ENCODE assay signal across 10 cellular contexts in the genomic region with DNA sequence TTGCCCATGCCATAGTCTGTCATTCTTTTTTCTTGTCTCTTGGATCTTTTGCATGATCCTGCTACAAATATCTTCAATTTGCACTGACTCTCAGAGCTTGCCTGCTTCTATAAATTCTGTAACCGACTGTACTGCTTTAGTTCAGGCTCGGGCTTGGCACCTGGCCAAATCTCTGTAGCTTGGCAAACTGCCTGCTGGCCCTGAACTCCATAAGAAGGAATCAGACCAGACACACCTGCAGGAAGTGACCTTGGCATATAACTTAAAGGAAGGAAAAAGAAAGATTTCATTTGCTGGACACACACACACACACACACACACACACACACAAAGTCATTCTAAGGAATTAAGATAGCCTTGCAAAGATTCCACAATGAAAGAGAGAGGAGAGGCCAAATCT.
DNase-seq lines count a peak whose midpoint lies in the region; ATAC-seq and TF ChIP-seq lines count a peak whose summit lies in the region.
"Had no signal": no experiment of that assay in that cellular context is flagged by ENCODE, and none has a peak within 500 bp of the region (broad histone marks: within the 10 kb centered on the region; RNA-seq: fewer than 3 reads in every experiment).

No MANE protein-coding gene starts in this region.

- H3K4me3 ChIP-seq in right lobe of liver (no peak overlapping the region), GM23338 (no peak overlapping the region)

- peaks cover 15% of the 10 kb centered on the region for H3K9me3 Mint-ChIP-seq in GM23338
- H3K9me3 Mint-ChIP-seq: CD4-positive, alpha-beta T cell had no signal

- no peak overlapping the region for H3K4me3 Mint-ChIP-seq in GM23338
- H3K4me3 Mint-ChIP-seq: activated naive CD4-positive, alpha-beta T cell treated with anti-CD3 and anti-CD28 coated beads, Interleukin-2, amount 10 ng/mL, durations not matched to agents 7 days and 5 days; CD4-positive, alpha-beta T cell had no signal

- H3K36me3 ChIP-seq in right lobe of liver, result no peaks in the 10 kb centered on the region
- no peaks in the 10 kb centered on the region for H3K36me3 ChIP-seq in GM23338 (ENCODE audit: insufficient read depth)

- H2AFZ ChIP-seq in GM23338, result no peak overlapping the region

- no peak for TF ChIP-seq POLR2A in right lobe of liver (IDR thresholded peaks at IDR 0.05)

- ATAC-seq in right lobe of liver, result peak; percentile 48 to 69 (median 56)
- no peak for ATAC-seq in GM23338

- peaks cover 14% of the 10 kb centered on the region for H3K4me1 Mint-ChIP-seq in GM23338
- H3K4me1 Mint-ChIP-seq: activated naive CD4-positive, alpha-beta T cell treated with anti-CD3 and anti-CD28 coated beads, Interleukin-2, amount 10 ng/mL, durations not matched to agents 7 days and 5 days had no signal

- peaks cover 2% of the 10 kb centered on the region for H3K27me3 Mint-ChIP-seq in GM23338 (ENCODE audit: insufficient read depth, low read depth, poor library complexity)
- H3K27me3 Mint-ChIP-seq: activated naive CD4-positive, alpha-beta T cell treated with anti-CD3 and anti-CD28 coated beads, Interleukin-2, amount 10 ng/mL, durations not matched to agents 7 days and 5 days; CD4-positive, alpha-beta T cell had no signal

- H3K27ac ChIP-seq in VCaP, result peak overlapping the region; percentile 68
- no peak overlapping the region for H3K27ac ChIP-seq in right lobe of liver
- no peak overlapping the region for H3K27ac ChIP-seq in GM23338 (ENCODE audit: low read depth)

- H4K20me1 ChIP-seq in GM23338 (replicated peaks; ENCODE audit: insufficient read depth), result no peaks in the 10 kb centered on the region

- no peak overlapping the region for H3K27ac Mint-ChIP-seq in GM23338
- H3K27ac Mint-ChIP-seq: activated naive CD4-positive, alpha-beta T cell treated with anti-CD3 and anti-CD28 coated beads, Interleukin-2, amount 10 ng/mL, durations not matched to agents 7 days and 5 days; CD4-positive, alpha-beta T cell had no signal

- H3K36me3 Mint-ChIP-seq in GM23338 (ENCODE audit: low read depth), result peaks cover 11% of the 10 kb centered on the region; the same call in 2 of the 3 replicates
- H3K36me3 Mint-ChIP-seq: activated naive CD4-positive, alpha-beta T cell treated with anti-CD3 and anti-CD28 coated beads, Interleukin-2, amount 10 ng/mL, durations not matched to agents 7 days and 5 days had no signal

- H3K9me2 ChIP-seq in GM23338 (ENCODE audit: insufficient read depth), result no peaks in the 10 kb centered on the region

- H3F3A ChIP-seq in GM23338 (replicated peaks; ENCODE audit: low read depth), result no peaks in the 10 kb centered on the region

- H3K9me3 ChIP-seq in right lobe of liver, result no peaks in the 10 kb centered on the region

- intact Hi-C loops in right lobe of liver (cut with DNase I), result no loop called here

- TF ChIP-seq CTCF in VCaP (conservative IDR thresholded peaks at IDR 0.05), result no peak
- TF ChIP-seq CTCF in right lobe of liver (IDR thresholded peaks at IDR 0.05), result no peak
- TF ChIP-seq CTCF in GM23338 (conservative IDR thresholded peaks at IDR 0.05; ENCODE audit: low read depth in 2 of 2), result no peak

- peak; percentile 84 for DNase-seq in DMS 273 (lab: John Stamatoyannopoulos, UW; ENCODE audit: unreplicated experiment)
- DNase-seq in NCI-H1436 (lab: John Stamatoyannopoulos, UW), result peak; percentile 59
- peak; percentile 61 for DNase-seq in right lobe of liver
- DNase-seq in NOMO-1 (lab: John Stamatoyannopoulos, UW; ENCODE audit: unreplicated experiment in 2 of 2), result no peak
- DNase-seq in cortex of kidney (lab: John Stamatoyannopoulos, UW), result no peak
- no peak for DNase-seq in GM23338 (ENCODE audit: low spot score)
- DNase-seq in OCI-M2 (lab: John Stamatoyannopoulos, UW; ENCODE audit: unreplicated experiment), result no peak
- DNase-seq: activated naive CD4-positive, alpha-beta T cell treated with anti-CD3 and anti-CD28 coated beads, Interleukin-2, amount 10 ng/mL, durations not matched to agents 7 days and 5 days; CD4-positive, alpha-beta T cell had no signal

- H3K4me2 ChIP-seq in GM23338, result no peak overlapping the region

- no peaks in the 10 kb centered on the region for H3K4me1 ChIP-seq in right lobe of liver
- peaks cover 5% of the 10 kb centered on the region; the same call in 1 of the 2 replicates for H3K4me1 ChIP-seq in GM23338 (ENCODE audit: insufficient read depth)

- H3K79me2 ChIP-seq in GM23338 (replicated peaks; ENCODE audit: insufficient read depth), result no peaks in the 10 kb centered on the region

- H3K27me3 ChIP-seq in right lobe of liver, result no peaks in the 10 kb centered on the region
- no peaks in the 10 kb centered on the region for H3K27me3 ChIP-seq in GM23338 (ENCODE audit: insufficient read depth)

- 0% methylated on average over 2 of the region's 2 CpGs for WGBS in right lobe of liver (ENCODE audit: insufficient coverage, low coverage, low lambda C conversion rate, missing lambda C conversion rate)

TF ChIP-seq in GM23338, 12 proteins besides CTCF, POLR2A, EP300 and RAD21 (continues in another document):
- TF ChIP-seq EZH2phosphoT487 (IDR thresholded peaks at IDR 0.05; ENCODE audit: unreplicated experiment), result no peak
- no peak for TF ChIP-seq CREB1 (CRISPR knock-in tag; IDR thresholded peaks at IDR 0.05; ENCODE audit: low read depth)
- TF ChIP-seq REST (IDR thresholded peaks at IDR 0.05; ENCODE audit: unreplicated experiment), result no peak
- no peak for TF ChIP-seq JUNB (IDR thresholded peaks at IDR 0.05; ENCODE audit: unreplicated experiment)
- TF ChIP-seq ZNF114 (CRISPR knock-in tag; IDR thresholded peaks at IDR 0.05), result no peak
- TF ChIP-seq, protein P1, sequence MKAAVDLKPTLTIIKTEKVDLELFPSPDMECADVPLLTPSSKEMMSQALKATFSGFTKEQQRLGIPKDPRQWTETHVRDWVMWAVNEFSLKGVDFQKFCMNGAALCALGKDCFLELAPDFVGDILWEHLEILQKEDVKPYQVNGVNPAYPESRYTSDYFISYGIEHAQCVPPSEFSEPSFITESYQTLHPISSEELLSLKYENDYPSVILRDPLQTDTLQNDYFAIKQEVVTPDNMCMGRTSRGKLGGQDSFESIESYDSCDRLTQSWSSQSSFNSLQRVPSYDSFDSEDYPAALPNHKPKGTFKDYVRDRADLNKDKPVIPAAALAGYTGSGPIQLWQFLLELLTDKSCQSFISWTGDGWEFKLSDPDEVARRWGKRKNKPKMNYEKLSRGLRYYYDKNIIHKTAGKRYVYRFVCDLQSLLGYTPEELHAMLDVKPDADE (IDR thresholded peaks at IDR 0.05), result no peak
- TF ChIP-seq EZH2 (IDR thresholded peaks at IDR 0.05; ENCODE audit: low read depth, unreplicated experiment), result no peak

Comparison
In these comparisons a context has a peak if more than half of its experiments do, and no peak if none do; other contexts are left out.
1. DNase-seq: peak in DMS 273 (single experiment), NCI-H1436 (single experiment) and right lobe of liver (3 of 3); none in NOMO-1 (0 of 2), cortex of kidney (single experiment), GM23338 (single experiment) and OCI-M2 (single experiment).